Comparison of ENCODE assay signal across 8 cellular contexts in the genomic region with DNA sequence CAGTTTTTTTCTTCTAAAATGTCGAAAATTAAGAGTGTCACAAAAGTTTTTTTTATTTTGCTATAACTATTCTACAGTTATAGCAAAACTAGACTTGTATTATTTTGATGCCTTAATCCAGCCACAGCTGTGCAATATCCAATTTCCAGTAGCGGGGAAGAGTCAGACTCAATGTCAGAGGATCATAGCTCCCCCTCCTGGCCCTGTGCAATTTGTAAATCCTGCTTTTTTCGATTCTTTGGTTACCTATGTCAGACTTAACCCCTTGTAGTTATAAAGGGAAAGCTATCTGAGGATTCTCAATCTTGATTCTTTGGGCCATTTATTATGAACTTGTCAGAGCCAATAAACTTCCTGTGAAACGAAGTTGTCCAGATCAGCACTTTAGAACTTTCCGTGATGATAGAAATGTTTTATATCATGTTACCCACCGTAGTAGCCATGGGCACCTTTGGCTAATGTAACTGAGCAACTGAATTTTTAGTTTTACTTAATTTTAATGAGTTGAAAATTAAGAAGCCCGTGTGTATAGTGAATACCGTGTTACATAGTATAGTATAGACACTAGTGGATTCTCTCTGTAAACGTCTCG.
DNase-seq lines count a peak whose midpoint lies in the region; ATAC-seq lines count a peak whose summit lies in the region.

No MANE protein-coding gene starts in this region.

- ATAC-seq in HG02885 (IDR thresholded peaks at IDR 0.05; ENCODE audit: poor library complexity, unreplicated experiment) = no peak
- ATAC-seq in HG03460 (IDR thresholded peaks at IDR 0.05; ENCODE audit: unreplicated experiment) = no peak

- DNase-seq in NCI-H1105 treated with DMSO at 0.1 percent for 48 hours (lab: John Stamatoyannopoulos, UW) = peak; percentile 1
- DNase-seq in NCI-H1105 (lab: John Stamatoyannopoulos, UW) = no peak
- peak; percentile 63 for DNase-seq in LHCN-M2 (ENCODE audit: low read depth)
- DNase-seq in activated CD4-positive, alpha-beta T cell treated with anti-CD3 and anti-CD28 coated beads for 4 hours = peak; percentile 37 to 39
- peak; percentile 74 for DNase-seq in globus pallidus (ENCODE audit: low spot score)
- peak; percentile 7 for DNase-seq in smooth muscle cell of the brain vasculature (ENCODE audit: low read depth, low spot score)
